In genomic region chr7:103784887-103785286, GRCh38 we compare ENCODE assay signal across 16 cellular contexts.
DNase-seq lines count a peak whose midpoint lies in the region; ATAC-seq and TF ChIP-seq lines count a peak whose summit lies in the region.
"Had no signal": no experiment of that assay in that cellular context is flagged by ENCODE, and none has a peak within 500 bp of the region (broad histone marks: within the 10 kb centered on the region; RNA-seq: fewer than 3 reads in every experiment).

No MANE protein-coding gene starts in this region.

- H3K9me2 ChIP-seq in PC-3 (replicated peaks; ENCODE audit: low read length): no peaks in the 10 kb centered on the region

- peaks cover 12% of the 10 kb centered on the region for H3K9me3 Mint-ChIP-seq in nephron

- no peak for DNase-seq in PC-3
- DNase-seq: 8988T; AML-193; Caco-2; Calu3; CD4-positive, alpha-beta T cell; CD8-positive, alpha-beta T cell; DMS79 treated with DMSO at 0.1 percent for 48 hours; GF-D8 had no signal

- no peaks in the 10 kb centered on the region for H3K4me1 ChIP-seq in PC-3 (ENCODE audit: insufficient read depth, low read length)
- H3K4me1 ChIP-seq: BLaER1 treated with 17β-estradiol and CSF1 and Interleukin-3, amounts not matched to agents 10 nM and 100 nM; Caco-2 had no signal

- H3K4me3 ChIP-seq in PC-3 (ENCODE audit: low read length): no peak overlapping the region
- H3K4me3 ChIP-seq: BLaER1 treated with 17β-estradiol and CSF1 and Interleukin-3, amounts not matched to agents 10 nM and 100 nM had no signal

- H3K4me3 Mint-ChIP-seq in nephron: no peak overlapping the region
- H3K4me3 Mint-ChIP-seq: B cell; CD4-positive, alpha-beta T cell; CD8-positive, alpha-beta T cell had no signal

- TF ChIP-seq CTCF in 22Rv1 (IDR thresholded peaks at IDR 0.05): no peak
- TF ChIP-seq CTCF in PC-3 (conservative IDR thresholded peaks at IDR 0.05; ENCODE audit: low read depth, low read length): no peak
- no peak for TF ChIP-seq CTCF in nephron (IDR thresholded peaks at IDR 0.05; ENCODE audit: unreplicated experiment in 3 of 3)

- no peaks in the 10 kb centered on the region for H3F3A ChIP-seq in PC-3 (ENCODE audit: low read length, unreplicated experiment)

- no peak overlapping the region for H3K9ac ChIP-seq in PC-3 (ENCODE audit: low read length)
- H3K9ac ChIP-seq: BLaER1 treated with 17β-estradiol and CSF1 and Interleukin-3, amounts not matched to agents 10 nM and 100 nM had no signal

- no peak overlapping the region for H2AFZ ChIP-seq in PC-3 (ENCODE audit: low read length)

- POLR2A ChIA-PET in PC-3 (lab: Charles Lee; ENCODE audit: unreplicated experiment): interaction anchor here (0.6 kb wide), 1 partner anchor 100 kb away, joined by 4 read pairs; no protein-coding TSS in a partner anchor

- H3K79me2 ChIP-seq in PC-3 (ENCODE audit: low read length): no peaks in the 10 kb centered on the region

- CTCF ChIA-PET in PC-3 (lab: Charles Lee): interaction anchor here (0.6 kb wide), 1 partner anchor 186 kb away, joined by 3 read pairs; no protein-coding TSS in a partner anchor

- H3K9me3 ChIP-seq in PC-3 (ENCODE audit: low read length): no peaks in the 10 kb centered on the region
- H3K9me3 ChIP-seq: BLaER1 treated with 17β-estradiol and CSF1 and Interleukin-3, amounts not matched to agents 10 nM and 100 nM; Caco-2 had no signal

- H3K27ac ChIP-seq in 22Rv1 (peak overlapping the region; percentile 70), PC-3 (ENCODE audit: low read length) (no peak overlapping the region)
- H3K27ac ChIP-seq: BLaER1 treated with 17β-estradiol and CSF1 and Interleukin-3, amounts not matched to agents 10 nM and 100 nM; C4-2B had no signal

- H3K4me1 Mint-ChIP-seq in nephron: no peaks in the 10 kb centered on the region
- H3K4me1 Mint-ChIP-seq: B cell had no signal

- peak overlapping the region in 2 of 3 experiments; percentile 9 to 73 for H3K27ac Mint-ChIP-seq in nephron
- H3K27ac Mint-ChIP-seq: B cell; CD4-positive, alpha-beta T cell; CD8-positive, alpha-beta T cell had no signal

- peaks cover 6% of the 10 kb centered on the region; the same call in 1 of the 2 replicates for H3K27me3 ChIP-seq in PC-3 (ENCODE audit: low read length)
- H3K27me3 ChIP-seq: BLaER1 treated with 17β-estradiol and CSF1 and Interleukin-3, amounts not matched to agents 10 nM and 100 nM had no signal

- no peaks in the 10 kb centered on the region for H4K20me1 ChIP-seq in PC-3 (ENCODE audit: low read length)
- H4K20me1 ChIP-seq: BLaER1 treated with 17β-estradiol and CSF1 and Interleukin-3, amounts not matched to agents 10 nM and 100 nM had no signal

- no peaks in the 10 kb centered on the region for H3K36me3 ChIP-seq in PC-3 (ENCODE audit: low read depth, low read length)
- H3K36me3 ChIP-seq: BLaER1 treated with 17β-estradiol and CSF1 and Interleukin-3, amounts not matched to agents 10 nM and 100 nM had no signal

- no TSS peak for BruUV-seq in PC-3 (replicated peaks; lab: Mats Ljungman, UMichigan)

- H3K36me3 Mint-ChIP-seq in nephron (ENCODE audit: low read depth): no peaks in the 10 kb centered on the region
- H3K36me3 Mint-ChIP-seq: CD8-positive, alpha-beta T cell had no signal

- no peaks in the 10 kb centered on the region for H3K27me3 Mint-ChIP-seq in nephron (ENCODE audit: low read depth)

- H3K4me2 ChIP-seq in PC-3 (ENCODE audit: low read length): no peak overlapping the region
- H3K4me2 ChIP-seq: BLaER1 treated with 17β-estradiol and CSF1 and Interleukin-3, amounts not matched to agents 10 nM and 100 nM had no signal

- ATAC-seq in PC-3 (peak; percentile 57), GM18858 (IDR thresholded peaks at IDR 0.05; ENCODE audit: unreplicated experiment) (no peak), GM21390 (IDR thresholded peaks at IDR 0.05; ENCODE audit: unreplicated experiment) (no peak)
- ATAC-seq: CD8-positive, alpha-beta T cell had no signal

- intact Hi-C loops in PC-3 (cut with micrococcal nuclease): no loop called here
